9 cellular contexts compared by ENCODE assay signal in the genomic region with DNA sequence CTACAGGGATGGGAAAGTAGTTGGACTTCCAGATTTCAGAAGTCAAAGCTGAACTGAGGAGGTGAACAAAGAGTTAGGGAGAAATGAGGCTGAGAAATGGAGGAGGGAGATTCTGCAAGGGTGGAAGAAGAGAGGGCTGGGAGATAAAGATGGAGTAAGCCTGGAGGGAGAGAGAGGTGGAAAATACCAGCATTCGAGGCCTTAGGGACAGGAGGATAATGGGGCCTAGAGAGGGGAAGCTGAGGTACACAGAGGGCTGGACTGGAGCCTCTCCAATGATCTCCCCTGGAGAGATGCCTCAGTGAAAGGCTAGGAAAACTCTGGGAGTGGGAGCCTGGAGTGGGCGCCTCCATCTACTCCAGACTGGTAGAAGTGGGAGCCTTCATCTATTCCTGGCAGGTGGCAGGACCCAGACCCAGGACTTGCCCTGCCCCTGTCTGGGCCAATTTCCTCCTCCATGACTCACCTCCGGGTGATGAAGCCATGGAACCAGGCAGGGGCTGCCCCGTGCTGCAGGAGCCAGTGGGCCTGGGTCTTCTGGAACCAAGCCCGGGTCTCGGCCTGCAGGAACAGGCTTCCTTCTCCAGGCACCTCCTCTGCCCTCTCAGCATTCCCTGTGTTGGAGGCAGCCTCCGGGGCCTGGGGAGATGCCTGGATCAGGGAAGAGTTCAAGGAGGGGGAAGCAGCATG. TPM values are rescaled to one million over a fixed set of nuclear protein-coding genes. Genes with fewer than 3 reads are reported as not detected.
DNase-seq lines count a peak whose midpoint lies in the region; ATAC-seq and TF ChIP-seq lines count a peak whose summit lies in the region.
"Had no signal": no experiment of that assay in that cellular context is flagged by ENCODE, and none has a peak within 500 bp of the region (broad histone marks: within the 10 kb centered on the region; RNA-seq: fewer than 3 reads in every experiment).

No MANE protein-coding gene starts in this region.

- H2AFZ ChIP-seq in H9 (ENCODE audit: low read length), result no peak overlapping the region

- no peak overlapping the region for H2AK5ac ChIP-seq in H9 (ENCODE audit: insufficient read length, low read length)

- H3K79me2 ChIP-seq in H9 (ENCODE audit: insufficient read depth, low read length), result no peaks in the 10 kb centered on the region

- H3K9me3 ChIP-seq in H9 (ENCODE audit: control insufficient read depth, low read depth, low read length) (no peaks in the 10 kb centered on the region), gastroesophageal sphincter (no peaks in the 10 kb centered on the region)

- H4K5ac ChIP-seq in H9 (ENCODE audit: insufficient read length, low read depth, low read length), result no peak overlapping the region

- H3K27me3 ChIP-seq in H9 (ENCODE audit: insufficient read depth, low read length) (peaks cover 11% of the 10 kb centered on the region; the same call in 1 of the 2 replicates), gastroesophageal sphincter (peaks cover 18% of the 10 kb centered on the region)

- peaks cover 70% of the 10 kb centered on the region for H3K27me3 Mint-ChIP-seq in H9 (ENCODE audit: low read depth)
- H3K27me3 Mint-ChIP-seq in activated CD8-positive, alpha-beta T cell treated with anti-CD3 and anti-CD28 coated beads, Interleukin-2, amount 10 ng/mL, durations not matched to agents 7 days and 5 days (ENCODE audit: low read depth), result no peaks in the 10 kb centered on the region

- H3K4me1 ChIP-seq in H9 (ENCODE audit: insufficient read depth, low read length), result no peaks in the 10 kb centered on the region
- H3K4me1 ChIP-seq in gastroesophageal sphincter, result peaks cover 0 to 22% (median 18%) of the 10 kb centered on the region in 3 donors

- no peak overlapping the region for H3K27ac Mint-ChIP-seq in H9
- H3K27ac Mint-ChIP-seq in activated CD8-positive, alpha-beta T cell treated with anti-CD3 and anti-CD28 coated beads, Interleukin-2, amount 10 ng/mL, durations not matched to agents 7 days and 5 days, result peak overlapping the region; percentile 100

- H3K14ac ChIP-seq in H9 (ENCODE audit: insufficient read depth, low read length), result peak overlapping the region; percentile 74

- H2BK5ac ChIP-seq in H9 (ENCODE audit: insufficient read length, low read length), result no peak overlapping the region

- H4K8ac ChIP-seq in H9 (replicated peaks; ENCODE audit: insufficient read length, low read depth, low read length), result no peak overlapping the region

- no peak overlapping the region for H2BK12ac ChIP-seq in H9 (ENCODE audit: insufficient read length, low read depth, low read length)

- no peak for ATAC-seq in activated CD8-positive, alpha-beta T cell treated with anti-CD3 and anti-CD28 coated beads, Interleukin-2, amount 10 ng/mL, durations not matched to agents 7 days and 5 days
- ATAC-seq in gastroesophageal sphincter, result no peak
- no peak for ATAC-seq in HG02763 (IDR thresholded peaks at IDR 0.05; ENCODE audit: unreplicated experiment)

- H2BK120ac ChIP-seq in H9 (ENCODE audit: low read depth, low read length, poor library complexity, severe bottlenecking), result no peak overlapping the region

- H3K36me3 Mint-ChIP-seq in H9 (ENCODE audit: insufficient read depth in 1 of 3, low read depth in 3 of 3), result peaks cover 0 to 7% (median 4%) of the 10 kb centered on the region in 3 experiments; a peak in 3 of 7 replicates
- peaks cover 65% of the 10 kb centered on the region for H3K36me3 Mint-ChIP-seq in activated CD8-positive, alpha-beta T cell treated with anti-CD3 and anti-CD28 coated beads, Interleukin-2, amount 10 ng/mL, durations not matched to agents 7 days and 5 days (ENCODE audit: low read depth)

- no peak overlapping the region for H3K4me2 ChIP-seq in H9 (ENCODE audit: insufficient read depth, insufficient read length, low read length)

- H4K20me1 ChIP-seq in H9 (ENCODE audit: control insufficient read depth, insufficient read depth, insufficient read length), result no peaks in the 10 kb centered on the region

- H3K27ac ChIP-seq in H9 (ENCODE audit: insufficient read length, low read depth, low read length), result no peak overlapping the region
- peak overlapping the region in 3 of 4 donors; percentile 64 to 76 (median 75) for H3K27ac ChIP-seq in gastroesophageal sphincter
- H3K27ac ChIP-seq in skin epidermis, result peak overlapping the region in 16 of 21 experiments; percentile 5 to 95 (median 66)

- peak overlapping the region in 1 of 2 experiments; percentile 77; a peak in 2 of 5 replicates for H3K4me3 Mint-ChIP-seq in H9
- H3K4me3 Mint-ChIP-seq in activated CD8-positive, alpha-beta T cell treated with anti-CD3 and anti-CD28 coated beads, Interleukin-2, amount 10 ng/mL, durations not matched to agents 7 days and 5 days, result peak overlapping the region; percentile 92

- peak overlapping the region; percentile 63 for H3K18ac ChIP-seq in H9 (ENCODE audit: insufficient read length, low read depth, low read length)

- no peak for DNase-seq in H9
- peak; percentile 43 for DNase-seq in activated CD8-positive, alpha-beta T cell treated with anti-CD3 and anti-CD28 coated beads, Interleukin-2, amount 10 ng/mL, durations not matched to agents 7 days and 5 days
- no peak for DNase-seq in NCI-H2029 (lab: John Stamatoyannopoulos, UW)
- DNase-seq in activated CD4-positive, CD25-positive, alpha-beta regulatory T cell (lab: John Stamatoyannopoulos, UW), result no peak
- no peak for DNase-seq in erythroblast (lab: John Stamatoyannopoulos, UW)

- CTCF ChIA-PET in activated CD8-positive, alpha-beta T cell treated with anti-CD3 and anti-CD28 coated beads, Interleukin-2, amount 10 ng/mL, durations not matched to agents 7 days and 5 days (lab: Charles Lee), result interaction anchor here (0.7 to 11.2 kb wide), 25 partner anchors 8 to 151 kb away, joined by 3 to 164 read pairs (median 4); a partner anchor contains a TSS

- no peak for TF ChIP-seq EP300 in gastroesophageal sphincter (IDR thresholded peaks at IDR 0.05)

- no peak overlapping the region for H3K56ac ChIP-seq in H9 (ENCODE audit: insufficient read length, low read depth, low read length)

- H3K4me1 Mint-ChIP-seq in H9, result peaks cover 19 to 34% of the 10 kb centered on the region in 2 experiments
- H3K4me1 Mint-ChIP-seq in activated CD8-positive, alpha-beta T cell treated with anti-CD3 and anti-CD28 coated beads, Interleukin-2, amount 10 ng/mL, durations not matched to agents 7 days and 5 days (ENCODE audit: low read depth), result peaks cover 65% of the 10 kb centered on the region

- no peak overlapping the region for H4K91ac ChIP-seq in H9 (ENCODE audit: insufficient read length, low read depth, low read length)

- H3K4me3 ChIP-seq in gastroesophageal sphincter (no peak overlapping the region), skin epidermis (peak overlapping the region in 6 of 7 experiments; percentile 5 to 40 (median 33))

- peaks cover 5% of the 10 kb centered on the region for H3K23me2 ChIP-seq in H9 (ENCODE audit: insufficient read length, low read depth, low read length, poor library complexity, severe bottlenecking)

- POLR2A ChIA-PET in activated CD8-positive, alpha-beta T cell treated with anti-CD3 and anti-CD28 coated beads, Interleukin-2, amount 10 ng/mL, durations not matched to agents 7 days and 5 days (lab: Charles Lee), result interaction anchor here (1.2 to 5.7 kb wide), 5 partner anchors 9 to 47 kb away, joined by 5 to 39 read pairs (median 10); no protein-coding TSS in a partner anchor

- TF ChIP-seq POLR2A in gastroesophageal sphincter (IDR thresholded peaks at IDR 0.05) (no peak), erythroblast (IDR thresholded peaks at IDR 0.05; ENCODE audit: low read length) (no peak)

- no peak overlapping the region for H2BK15ac ChIP-seq in H9 (ENCODE audit: low read depth, low read length)

- no peaks in the 10 kb centered on the region; a peak in 1 of 5 replicates for H3K9me3 Mint-ChIP-seq in H9
- H3K9me3 Mint-ChIP-seq in activated CD8-positive, alpha-beta T cell treated with anti-CD3 and anti-CD28 coated beads, Interleukin-2, amount 10 ng/mL, durations not matched to agents 7 days and 5 days (ENCODE audit: insufficient read depth), result no peaks in the 10 kb centered on the region

- no peak overlapping the region for H3K23ac ChIP-seq in H9 (ENCODE audit: insufficient read length, low read depth, low read length)

- no peaks in the 10 kb centered on the region for H3K79me1 ChIP-seq in H9 (ENCODE audit: insufficient read depth, low read depth, low read length, poor library complexity, severe bottlenecking)

- no peak overlapping the region for H3T11ph ChIP-seq in H9 (ENCODE audit: low read length)

- H3K4ac ChIP-seq in H9 (ENCODE audit: low read depth, low read length), result no peak overlapping the region

- H2BK20ac ChIP-seq in H9 (ENCODE audit: low read depth, low read length, poor library complexity, severe bottlenecking), result no peak overlapping the region

- H3K9ac ChIP-seq in H9 (ENCODE audit: extremely low read depth, insufficient read length, low read length), result no peak overlapping the region

- no CpG with 5 or more reads among the region's 7 CpGs for WGBS in H9 (ENCODE audit: extremely low coverage, insufficient read length, low lambda C conversion rate)
- WGBS in gastroesophageal sphincter (ENCODE audit: low coverage in 1 of 2), 2 donors, result 56 to 100% methylated on average over 1 to 2 of the region's 7 CpGs

- no peaks in the 10 kb centered on the region for H3K36me3 ChIP-seq in gastroesophageal sphincter

- TF ChIP-seq CTCF in H9 (conservative IDR thresholded peaks at IDR 0.05), result no peak
- no peak for TF ChIP-seq CTCF in gastroesophageal sphincter (IDR thresholded peaks at IDR 0.05)

RNA-seq across cellular contexts. Expression of a gene that starts 1.9 kb away (rescaled TPM):
- total RNA-seq in H9 (2021), result 2.0 and 2.5 TPM in 2 replicates
- total RNA-seq in activated CD8-positive, alpha-beta T cell treated with anti-CD3 and anti-CD28 coated beads, Interleukin-2, amount 10 ng/mL, durations not matched to agents 7 days and 5 days, result 10 to 100 TPM; 84.0 to 86.7 TPM
- under 1 TPM in 1 of 4 donors, not detected in 3; 0.94 TPM for total RNA-seq in gastroesophageal sphincter

RNA-seq across cellular contexts. Expression of a gene that starts 44.2 kb away (rescaled TPM):
- total RNA-seq in H9 (2021), result not detected in 2 replicates
- under 1 TPM; 0.21 TPM for total RNA-seq in activated CD8-positive, alpha-beta T cell treated with anti-CD3 and anti-CD28 coated beads, Interleukin-2, amount 10 ng/mL, durations not matched to agents 7 days and 5 days
- under 1 TPM in 1 of 4 donors, not detected in 3; under 0.01 TPM for total RNA-seq in gastroesophageal sphincter
- total RNA-seq: lung had no signal

RNA-seq across cellular contexts. Expression of a gene that starts 45.9 kb away (rescaled TPM):
- total RNA-seq in H9 (2021), result 0.13 and 0.24 TPM in 2 replicates
- 1 to 10 TPM; 9.9 TPM for total RNA-seq in activated CD8-positive, alpha-beta T cell treated with anti-CD3 and anti-CD28 coated beads, Interleukin-2, amount 10 ng/mL, durations not matched to agents 7 days and 5 days
- total RNA-seq in gastroesophageal sphincter, result 1 to 10 TPM in 2 of 4 donors, under 1 TPM in 2; 0.23 to 4.4 (median 0.72) TPM

RNA-seq across cellular contexts. Expression of a gene that starts 47.4 kb away (rescaled TPM):
- total RNA-seq in H9 (2021) (129 TPM in 2 replicates), gastroesophageal sphincter (10 to 100 TPM; 33.4 to 41.0 (median 33.9) TPM)
- 10 to 100 TPM; 71.9 to 75.5 TPM for total RNA-seq in activated CD8-positive, alpha-beta T cell treated with anti-CD3 and anti-CD28 coated beads, Interleukin-2, amount 10 ng/mL, durations not matched to agents 7 days and 5 days

Comparison
In these comparisons a context has a peak if more than half of its experiments do, and no peak if none do; other contexts are left out.
1. H3K4me3 ChIP-seq: peak in skin epidermis (6 of 7); none in gastroesophageal sphincter (0 of 2).
2. RNA of a gene that starts 1.9 kb away (total RNA-seq): 84.0 to 86.7 TPM in activated CD8-positive, alpha-beta T cell treated with anti-CD3 and anti-CD28 coated beads, Interleukin-2, amount 10 ng/mL, durations not matched to agents 7 days and 5 days; 2.0 to 2.5 TPM in H9 and 0.94 TPM in gastroesophageal sphincter; every median in the first group is over 10 times any median in the second.